22 cellular contexts compared by ENCODE assay signal in the genomic region with DNA sequence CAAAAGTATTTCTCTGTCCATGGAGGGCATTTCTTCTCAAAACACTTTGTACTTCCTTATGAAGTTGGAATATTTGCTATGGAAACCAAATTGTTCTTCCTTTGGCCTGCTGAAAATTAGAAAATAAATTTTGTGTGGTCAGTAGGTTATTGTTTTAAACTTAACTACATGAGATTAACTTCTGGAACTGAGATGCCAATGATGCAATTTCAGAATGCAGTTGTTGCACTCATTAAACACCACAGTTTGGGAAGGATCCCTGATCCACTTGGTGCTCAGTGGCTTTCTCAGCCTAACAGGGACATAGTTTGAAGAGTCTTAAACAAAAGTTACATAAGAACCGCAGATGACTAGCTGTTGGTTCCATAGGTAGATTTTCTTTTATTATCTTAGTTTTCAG.
"Had no signal": no experiment of that assay in that cellular context is flagged by ENCODE, and none has a peak within 500 bp of the region (broad histone marks: within the 10 kb centered on the region; RNA-seq: fewer than 3 reads in every experiment).

No MANE protein-coding gene starts in this region.

- ATAC-seq: activated CD8-positive, alpha-beta T cell treated with anti-CD3 and anti-CD28 coated beads for 36 hours; body of pancreas; T-helper 17 cell had no signal

- H3K4me2 ChIP-seq: smooth muscle cell had no signal

- H3K4me3 ChIP-seq: body of pancreas, colonic mucosa, esophagus muscularis mucosa, lung, right atrium auricular region, smooth muscle cell, upper lobe of left lung had no signal

- H3K4me3 Mint-ChIP-seq: activated CD8-positive, alpha-beta T cell treated with anti-CD3 and anti-CD28 coated beads for 36 hours; activated T-cell treated with anti-CD3 and anti-CD28 coated beads, Interleukin-2, amount 50 U/mL, for 4 hours; immature natural killer cell; naive B cell; T-helper 17 cell had no signal

- H3K27me3 ChIP-seq: body of pancreas, colonic mucosa, esophagus muscularis mucosa, right atrium auricular region, upper lobe of left lung had no signal

- H3K27ac Mint-ChIP-seq: activated CD8-positive, alpha-beta T cell treated with anti-CD3 and anti-CD28 coated beads for 36 hours; activated naive CD4-positive, alpha-beta T cell treated with anti-CD3 and anti-CD28 coated beads, Interleukin-2, amount 50 U/mL, for 72 hours; immature natural killer cell; naive B cell; T-helper 17 cell had no signal

- H3K9me3 Mint-ChIP-seq: activated CD8-positive, alpha-beta T cell treated with anti-CD3 and anti-CD28 coated beads for 36 hours; immature natural killer cell had no signal

- H3K27me3 Mint-ChIP-seq: T-helper 17 cell had no signal

- H3K4me1 Mint-ChIP-seq: immature natural killer cell, naive B cell had no signal

- DNase-seq: activated CD4-positive, alpha-beta T cell treated with anti-CD3 and anti-CD28 coated beads for 48 hours; activated CD8-positive, alpha-beta T cell treated with anti-CD3 and anti-CD28 coated beads for 36 hours; activated effector memory CD4-positive, alpha-beta T cell treated with anti-CD3 and anti-CD28 coated beads, Interleukin-2, amount 50 U/mL, for 16 hours; activated T-cell treated with anti-CD3 and anti-CD28 coated beads, Interleukin-2, amount 50 U/mL, for 4 hours; amygdala; body of pancreas; central memory CD4-positive, alpha-beta T cell; colonic mucosa; foreskin melanocyte; immature natural killer cell; midbrain; naive B cell; stimulated activated CD4-positive, alpha-beta T cell treated with anti-CD3 and anti-CD28 coated beads, Interleukin-4, amount 100 ng/mL, for 4 hours; stimulated activated CD8-positive, alpha-beta memory T cell treated with anti-CD3 and anti-CD28 coated beads, Interleukin-4, amount 100 ng/mL, for 48 hours; stimulated activated naive CD4-positive, alpha-beta T cell treated with Interleukin-2 at 50 U/mL for 16 hours; T-helper 17 cell had no signal

- H3K36me3 Mint-ChIP-seq: immature natural killer cell, naive B cell had no signal

- H3K9me3 ChIP-seq: body of pancreas, colonic mucosa, esophagus muscularis mucosa, right atrium auricular region, upper lobe of left lung had no signal

- H3K27ac ChIP-seq: colonic mucosa, esophagus muscularis mucosa, right atrium auricular region had no signal

- H3K36me3 ChIP-seq: colonic mucosa, esophagus muscularis mucosa, right atrium auricular region, upper lobe of left lung had no signal
